22 cellular contexts compared by ENCODE assay signal in genomic region chr21:44513389-44514217, GRCh38. TPM values are rescaled to one million over a fixed set of nuclear protein-coding genes. Genes with fewer than 3 reads are reported as not detected.
DNase-seq lines count a peak whose midpoint lies in the region; ATAC-seq, FAIRE-seq and TF ChIP-seq lines count a peak whose summit lies in the region.
"Had no signal": no experiment of that assay in that cellular context is flagged by ENCODE, and none has a peak within 500 bp of the region (broad histone marks: within the 10 kb centered on the region; RNA-seq: fewer than 3 reads in every experiment).

No MANE protein-coding gene starts in this region.

- H3K27me3 ChIP-seq in right cardiac atrium (ENCODE audit: control insufficient read depth, insufficient read depth) (no peaks in the 10 kb centered on the region), left ventricle myocardium inferior (ENCODE audit: low read depth) (peaks cover 34% of the 10 kb centered on the region)

- H3K9me3 Mint-ChIP-seq in HFFc6: peaks cover 32% of the 10 kb centered on the region
- H3K9me3 Mint-ChIP-seq: activated CD4-positive, alpha-beta memory T cell treated with anti-CD3 and anti-CD28 coated beads, Interleukin-2, amount 10 ng/mL, durations not matched to agents 7 days and 5 days; activated naive CD4-positive, alpha-beta T cell treated with anti-CD3 and anti-CD28 coated beads, Interleukin-2, amount 50 U/mL, for 72 hours; activated T-cell treated with anti-CD3 and anti-CD28 coated beads, Interleukin-2, amount 50 U/mL, for 4 hours had no signal

- H3K36me3 Mint-ChIP-seq in HFFc6 (ENCODE audit: low read depth): no peaks in the 10 kb centered on the region; the same call in 1 of the 2 replicates
- H3K36me3 Mint-ChIP-seq: activated naive CD4-positive, alpha-beta T cell treated with anti-CD3 and anti-CD28 coated beads, Interleukin-2, amount 50 U/mL, for 72 hours; brain had no signal

- WGBS in right cardiac atrium: 75% methylated on average over 15 of the region's 15 CpGs

- intact Hi-C loops in right cardiac atrium (cut with DNase I): loop anchor here in 2 of 4 donors (10.0 kb wide), 2 partner anchors 241 to 281 kb away; no protein-coding TSS in a partner anchor
- intact Hi-C loops in left ventricle myocardium inferior (cut with micrococcal nuclease): no loop called here

- H3K4me3 ChIP-seq in right cardiac atrium (ENCODE audit: low read length) (no peak overlapping the region), left ventricle myocardium inferior (no peak overlapping the region)

- H3K27ac Mint-ChIP-seq in HFFc6: no peak overlapping the region
- H3K27ac Mint-ChIP-seq: activated CD4-positive, alpha-beta memory T cell treated with anti-CD3 and anti-CD28 coated beads, Interleukin-2, amount 10 ng/mL, durations not matched to agents 7 days and 5 days; activated naive CD4-positive, alpha-beta T cell treated with anti-CD3 and anti-CD28 coated beads, Interleukin-2, amount 50 U/mL, for 72 hours; brain had no signal

- no peak for TF ChIP-seq CTCF in left ventricle myocardium inferior (IDR thresholded peaks at IDR 0.05; ENCODE audit: borderline replicate concordance)
- no peak for TF ChIP-seq CTCF in RWPE1 (conservative IDR thresholded peaks at IDR 0.05; ENCODE audit: low read depth)
- TF ChIP-seq CTCF in HFFc6 (IDR thresholded peaks at IDR 0.05): no peak

- H3K27ac ChIP-seq in right cardiac atrium (ENCODE audit: low read length) (no peak overlapping the region), left ventricle myocardium inferior (replicated peaks) (no peak overlapping the region), RWPE1 (no peak overlapping the region)
- H3K27ac ChIP-seq: KMS-11 had no signal

- POLR2A ChIA-PET in RWPE1 (lab: Yijun Ruan, JAX; ENCODE audit: low non-redundant PET): no interaction called here

- H3K4me1 ChIP-seq in right cardiac atrium (ENCODE audit: control insufficient read depth, insufficient read depth, low read length) (no peaks in the 10 kb centered on the region), left ventricle myocardium inferior (peaks cover 11% of the 10 kb centered on the region)
- H3K4me1 ChIP-seq: Caco-2 had no signal

- CTCF ChIA-PET in RWPE1 (lab: Yijun Ruan, JAX): interaction anchor here (0.7 kb wide), 1 partner anchor 36 kb away, joined by 3 read pairs; no protein-coding TSS in a partner anchor

- no peak overlapping the region for H3K4me3 Mint-ChIP-seq in HFFc6
- H3K4me3 Mint-ChIP-seq: activated CD4-positive, alpha-beta memory T cell treated with anti-CD3 and anti-CD28 coated beads, Interleukin-2, amount 10 ng/mL, durations not matched to agents 7 days and 5 days; activated T-cell treated with anti-CD3 and anti-CD28 coated beads, Interleukin-2, amount 50 U/mL, for 4 hours; brain had no signal

- H3K4me1 Mint-ChIP-seq in HFFc6 (ENCODE audit: low read depth): no peaks in the 10 kb centered on the region
- H3K4me1 Mint-ChIP-seq: brain had no signal

- no peak for FAIRE-seq in frontal cortex (lab: Jason Lieb, UNC)
- FAIRE-seq: endothelial cell of umbilical vein had no signal

- peak in 2 of 3 donors; percentile 8 to 51 for DNase-seq in right cardiac atrium
- DNase-seq in left ventricle myocardium inferior: no peak
- DNase-seq in NCI-H1694 (lab: John Stamatoyannopoulos, UW): peak; percentile 56
- DNase-seq in RWPE1 (ENCODE audit: low spot score): peak; percentile 22
- no peak for DNase-seq in amygdala (lab: John Stamatoyannopoulos, UW)
- DNase-seq in frontal cortex (ENCODE audit: low spot score in 2 of 2): no peak
- no peak for DNase-seq in HFFc6
- DNase-seq in ACHN: no peak
- DNase-seq: activated CD4-positive, alpha-beta memory T cell treated with anti-CD3 and anti-CD28 coated beads, Interleukin-2, amount 10 ng/mL, durations not matched to agents 7 days and 5 days; activated T-cell treated with anti-CD3 and anti-CD28 coated beads, Interleukin-2, amount 50 U/mL, for 4 hours; Caco-2; foreskin fibroblast; NCI-H187 treated with DMSO at 0.1 percent for 48 hours; stimulated activated CD4-positive, alpha-beta T cell treated with anti-CD3 and anti-CD28 coated beads, Interleukin-4, amount 100 ng/mL, for 24 hours; substantia nigra had no signal

- H3K9me3 ChIP-seq in right cardiac atrium (ENCODE audit: control insufficient read depth, low read length): no peaks in the 10 kb centered on the region
- no peaks in the 10 kb centered on the region for H3K9me3 ChIP-seq in left ventricle myocardium inferior (replicated peaks)
- H3K9me3 ChIP-seq: Caco-2 had no signal

- in situ Hi-C loops in ACHN (cut with HindIII; ENCODE audit: low pct_ligation_motif_present, low pct_unique_long_range_greater_than_20kb, low sequenced_read_pairs): no loop called here

- H3K27me3 Mint-ChIP-seq in HFFc6 (ENCODE audit: insufficient read depth): peaks cover 7% of the 10 kb centered on the region
- H3K27me3 Mint-ChIP-seq: activated CD4-positive, alpha-beta memory T cell treated with anti-CD3 and anti-CD28 coated beads, Interleukin-2, amount 10 ng/mL, durations not matched to agents 7 days and 5 days had no signal

- ATAC-seq in right cardiac atrium: no peak
- ATAC-seq: activated naive CD4-positive, alpha-beta T cell treated with anti-CD3 and anti-CD28 coated beads, Interleukin-2, amount 50 U/mL, for 72 hours; activated T-cell treated with anti-CD3 and anti-CD28 coated beads, Interleukin-2, amount 50 U/mL, for 4 hours had no signal

- no peaks in the 10 kb centered on the region for H3K36me3 ChIP-seq in left ventricle myocardium inferior

RNA-seq across cellular contexts. Expression of gene KRTAP10-1, which starts 26.4 kb away (rescaled TPM):
- total RNA-seq in right cardiac atrium: not detected
- not detected for polyA plus RNA-seq in right cardiac atrium
- not detected for total RNA-seq in left ventricle myocardium inferior
- not detected for total RNA-seq in frontal cortex
- total RNA-seq in HFFc6 (2021; fragmentation: NEBNext Ultra II Directional; extraction: Animal tissue kit (Norgen Biotek cat#: 25700)): not detected
- total RNA-seq: activated CD4-positive, alpha-beta memory T cell treated with anti-CD3 and anti-CD28 coated beads, Interleukin-2, amount 10 ng/mL, durations not matched to agents 7 days and 5 days; activated naive CD4-positive, alpha-beta T cell treated with anti-CD3 and anti-CD28 coated beads, Interleukin-2, amount 50 U/mL, for 72 hours; activated T-cell treated with anti-CD3 and anti-CD28 coated beads, Interleukin-2, amount 50 U/mL, for 4 hours; Caco-2; endothelial cell of umbilical vein; H4; liver; omental fat pad had no signal
- polyA plus RNA-seq: endothelial cell of umbilical vein, liver had no signal

RNA-seq across cellular contexts. Expression of gene KRTAP10-2, which starts 37.7 kb away (rescaled TPM):
- total RNA-seq in right cardiac atrium: not detected
- polyA plus RNA-seq in right cardiac atrium: 0.11 TPM
- total RNA-seq in left ventricle myocardium inferior: not detected
- not detected for total RNA-seq in frontal cortex
- not detected for total RNA-seq in HFFc6 (2021; fragmentation: NEBNext Ultra II Directional; extraction: Animal tissue kit (Norgen Biotek cat#: 25700))
- total RNA-seq: activated CD4-positive, alpha-beta memory T cell treated with anti-CD3 and anti-CD28 coated beads, Interleukin-2, amount 10 ng/mL, durations not matched to agents 7 days and 5 days; activated naive CD4-positive, alpha-beta T cell treated with anti-CD3 and anti-CD28 coated beads, Interleukin-2, amount 50 U/mL, for 72 hours; activated T-cell treated with anti-CD3 and anti-CD28 coated beads, Interleukin-2, amount 50 U/mL, for 4 hours; Caco-2; endothelial cell of umbilical vein; H4; liver; omental fat pad had no signal
- polyA plus RNA-seq: endothelial cell of umbilical vein, liver had no signal

RNA-seq across cellular contexts. Expression of gene KRTAP10-3, which starts 45.0 kb away (rescaled TPM):
- not detected for total RNA-seq in right cardiac atrium
- not detected for polyA plus RNA-seq in right cardiac atrium
- total RNA-seq in left ventricle myocardium inferior: not detected
- total RNA-seq in frontal cortex: not detected
- not detected for total RNA-seq in HFFc6 (2021; fragmentation: NEBNext Ultra II Directional; extraction: Animal tissue kit (Norgen Biotek cat#: 25700))
- total RNA-seq: activated CD4-positive, alpha-beta memory T cell treated with anti-CD3 and anti-CD28 coated beads, Interleukin-2, amount 10 ng/mL, durations not matched to agents 7 days and 5 days; activated naive CD4-positive, alpha-beta T cell treated with anti-CD3 and anti-CD28 coated beads, Interleukin-2, amount 50 U/mL, for 72 hours; activated T-cell treated with anti-CD3 and anti-CD28 coated beads, Interleukin-2, amount 50 U/mL, for 4 hours; Caco-2; endothelial cell of umbilical vein; H4; liver; omental fat pad had no signal
- polyA plus RNA-seq: endothelial cell of umbilical vein, liver had no signal

RNA-seq across cellular contexts. Expression of gene LRRC3, which starts 58.3 kb away (rescaled TPM):
- total RNA-seq in right cardiac atrium (1 to 10 TPM in 3 of 4 donors, under 1 TPM in 1; 0.89 to 1.1 (median 1.0) TPM), left ventricle myocardium inferior (1.8 TPM), frontal cortex (3.7 TPM)
- polyA plus RNA-seq in right cardiac atrium: 0.93 TPM
- not detected for total RNA-seq in HFFc6 (2021; fragmentation: NEBNext Ultra II Directional; extraction: Animal tissue kit (Norgen Biotek cat#: 25700))

RNA-seq across cellular contexts. Expression of gene KRTAP10-4, which starts 59.9 kb away (rescaled TPM):
- not detected for total RNA-seq in right cardiac atrium
- not detected for polyA plus RNA-seq in right cardiac atrium
- total RNA-seq in left ventricle myocardium inferior: not detected
- not detected for total RNA-seq in frontal cortex
- total RNA-seq in HFFc6 (2021; fragmentation: NEBNext Ultra II Directional; extraction: Animal tissue kit (Norgen Biotek cat#: 25700)): not detected
- total RNA-seq: activated CD4-positive, alpha-beta memory T cell treated with anti-CD3 and anti-CD28 coated beads, Interleukin-2, amount 10 ng/mL, durations not matched to agents 7 days and 5 days; activated naive CD4-positive, alpha-beta T cell treated with anti-CD3 and anti-CD28 coated beads, Interleukin-2, amount 50 U/mL, for 72 hours; activated T-cell treated with anti-CD3 and anti-CD28 coated beads, Interleukin-2, amount 50 U/mL, for 4 hours; Caco-2; endothelial cell of umbilical vein; H4; liver; omental fat pad had no signal
- polyA plus RNA-seq: endothelial cell of umbilical vein, liver had no signal

Comparison
In these comparisons a context has a peak if more than half of its experiments do, and no peak if none do; other contexts are left out.
1. DNase-seq: peak in right cardiac atrium (2 of 3), NCI-H1694 (single experiment) and RWPE1 (single experiment); none in left ventricle myocardium inferior (single experiment), amygdala (0 of 56), frontal cortex (0 of 2), HFFc6 (single experiment) and ACHN (single experiment).